ENCODE assay signal across 14 cellular contexts in genomic region chr11:6388747-6389146, GRCh38. TPM values are rescaled to one million over a fixed set of nuclear protein-coding genes. Genes with fewer than 3 reads are reported as not detected.
DNase-seq lines count a peak whose midpoint lies in the region; ATAC-seq, FAIRE-seq and TF ChIP-seq lines count a peak whose summit lies in the region.
"Had no signal": no experiment of that assay in that cellular context is flagged by ENCODE, and none has a peak within 500 bp of the region (broad histone marks: within the 10 kb centered on the region; RNA-seq: fewer than 3 reads in every experiment).

No MANE protein-coding gene starts in this region.

- no peaks in the 10 kb centered on the region for H3K9me3 Mint-ChIP-seq in natural killer cell treated with Interleukin-12 subunit alpha and Interleukin-12 subunit beta and Interleukin-15 and Interleukin-18, amount 100 ng/mL, for 72 hours

- H3K4me1 Mint-ChIP-seq in natural killer cell treated with Interleukin-12 subunit alpha and Interleukin-12 subunit beta and Interleukin-15 and Interleukin-18, amount 100 ng/mL, for 72 hours (ENCODE audit: low read depth in 2 of 2): peaks cover 26 to 28% of the 10 kb centered on the region in 2 donors

- H3K27ac ChIP-seq in right lobe of liver: peak overlapping the region in 2 of 3 donors; percentile 81 to 85
- no peak overlapping the region for H3K27ac ChIP-seq in HepG2 (ENCODE audit: extremely low read length, insufficient read depth, low read length)
- no peak overlapping the region for H3K27ac ChIP-seq in mammary epithelial cell (ENCODE audit: insufficient read depth, low read depth, low read length)
- H3K27ac ChIP-seq: foreskin keratinocyte had no signal

- no peaks in the 10 kb centered on the region for H3K27me3 Mint-ChIP-seq in natural killer cell treated with Interleukin-12 subunit alpha and Interleukin-12 subunit beta and Interleukin-15 and Interleukin-18, amount 100 ng/mL, for 72 hours
- H3K27me3 Mint-ChIP-seq: activated CD8-positive, alpha-beta memory T cell treated with anti-CD3 and anti-CD28 coated beads, Interleukin-2, amount 10 ng/mL, durations not matched to agents 7 days and 5 days had no signal

- BruUV-seq in HepG2 (replicated peaks; lab: Mats Ljungman, UMichigan) (no TSS peak), mammary epithelial cell (replicated peaks; lab: Mats Ljungman, UMichigan) (no TSS peak)

- POLR2A ChIA-PET in HepG2 (lab: Yijun Ruan, JAX): interaction anchor here (1.4 to 2.4 kb wide), 3 partner anchors 30 to 93 kb away, joined by 5 to 18 read pairs (median 5); partner anchors contain the start of genes APBB1, ARFIP2, HPX and TIMM10B

- H3K9me3 ChIP-seq in right lobe of liver (no peaks in the 10 kb centered on the region), HepG2 (ENCODE audit: low read length) (no peaks in the 10 kb centered on the region), mammary epithelial cell (replicated peaks; ENCODE audit: insufficient read depth, low read length) (no peaks in the 10 kb centered on the region)

- H3K36me3 Mint-ChIP-seq in natural killer cell treated with Interleukin-12 subunit alpha and Interleukin-12 subunit beta and Interleukin-15 and Interleukin-18, amount 100 ng/mL, for 72 hours: no peaks in the 10 kb centered on the region

- H3K4me3 ChIP-seq in right lobe of liver (peak overlapping the region in 1 of 3 donors; percentile 79), HepG2 (replicated peaks in 1 of 3; ENCODE audit: insufficient read depth in 1 of 3, low read depth in 2 of 3, low read length in 3 of 3) (no peak overlapping the region), mammary epithelial cell (replicated peaks in 1 of 3; ENCODE audit: insufficient read depth in 1 of 3, low read depth in 2 of 3, low read length in 3 of 3) (no peak overlapping the region)
- H3K4me3 ChIP-seq: lung had no signal

- DNase-seq in right lobe of liver (no peak), HepG2 (ENCODE audit: low spot score) (no peak), mammary epithelial cell (no peak), amniotic stem cell (lab: John Stamatoyannopoulos, UW) (no peak), sciatic nerve (ENCODE audit: low spot score) (no peak)
- DNase-seq in natural killer cell treated with Interleukin-12 subunit alpha and Interleukin-12 subunit beta and Interleukin-15 and Interleukin-18, amount 100 ng/mL, for 72 hours (ENCODE audit: low spot score): no peak
- DNase-seq: activated CD8-positive, alpha-beta memory T cell treated with anti-CD3 and anti-CD28 coated beads, Interleukin-2, amount 10 ng/mL, durations not matched to agents 7 days and 5 days; foreskin keratinocyte; NCI-H1105 treated with DMSO at 0.1 percent for 48 hours; NCI-H748 treated with DMSO at 0.1 percent for 48 hours had no signal

- no peak for FAIRE-seq in HepG2 (lab: Jason Lieb, UNC)
- FAIRE-seq: GM12878 had no signal

- H3K4me1 ChIP-seq in right lobe of liver (peaks cover 0 to 31% (median 12%) of the 10 kb centered on the region in 4 donors), HepG2 (ENCODE audit: insufficient read depth, low read length) (peaks cover 36% of the 10 kb centered on the region), mammary epithelial cell (ENCODE audit: insufficient read depth, low read length) (peaks cover 21% of the 10 kb centered on the region)

- TF ChIP-seq CTCF in right lobe of liver (IDR thresholded peaks at IDR 0.05) (no peak), HepG2 (CRISPR knock-in tag; IDR thresholded peaks at IDR 0.05) (no peak), mammary epithelial cell (conservative IDR thresholded peaks at IDR 0.05 in 1 of 2, IDR thresholded peaks at IDR 0.05 in 1 of 2; ENCODE audit: extremely low read depth in 1 of 2, insufficient read depth in 1 of 2, low read depth in 1 of 2, low read length in 2 of 2) (no peak)

- in situ Hi-C loops in HepG2 (cut with HindIII; ENCODE audit: extremely low pct_ligation_motif_present, low pct_unique_long_range_greater_than_20kb): loop anchor here (10.0 kb wide), 1 partner anchor 116 kb away; no protein-coding TSS in a partner anchor
- in situ Hi-C loops in mammary epithelial cell (cut with MboI; ENCODE audit: low sequenced_read_pairs in 2 of 2): loop anchor here (10.0 kb wide), 2 partner anchors 56 to 116 kb away; partner anchors contain the start of gene HPX (in 1 of the 2)

- H3K36me3 ChIP-seq in right lobe of liver: no peaks in the 10 kb centered on the region
- no peaks in the 10 kb centered on the region for H3K36me3 ChIP-seq in HepG2 (replicated peaks in 1 of 2; ENCODE audit: control insufficient read depth in 1 of 2, insufficient read depth in 2 of 2, low read length in 2 of 2)
- H3K36me3 ChIP-seq in mammary epithelial cell (ENCODE audit: insufficient read depth, low read length): no peaks in the 10 kb centered on the region

- peak overlapping the region; percentile 90 for H3K4me3 Mint-ChIP-seq in natural killer cell treated with Interleukin-12 subunit alpha and Interleukin-12 subunit beta and Interleukin-15 and Interleukin-18, amount 100 ng/mL, for 72 hours

- CTCF ChIA-PET in HepG2 (lab: Yijun Ruan, JAX; ENCODE audit: low intra/inter-chr PET ratio, low total read pairs) (no interaction called here), mammary epithelial cell (lab: Charles Lee; ENCODE audit: low non-redundant PET) (no interaction called here)

- TF ChIP-seq POLR2A in right lobe of liver (IDR thresholded peaks at IDR 0.05) (no peak), HepG2 (IDR thresholded peaks at IDR 0.05; ENCODE audit: insufficient read depth in 1 of 2, low read depth in 2 of 2, low read length in 2 of 2) (no peak)

- H3K27ac Mint-ChIP-seq in natural killer cell treated with Interleukin-12 subunit alpha and Interleukin-12 subunit beta and Interleukin-15 and Interleukin-18, amount 100 ng/mL, for 72 hours: peak overlapping the region; percentile 78 to 92

- TF ChIP-seq EP300 in HepG2 (IDR thresholded peaks at IDR 0.05; ENCODE audit: low read depth in 2 of 2, low read length in 2 of 2) (no peak), HepG2 (CRISPR knock-in tag; IDR thresholded peaks at IDR 0.05; ENCODE audit: borderline replicate concordance) (no peak)

- 100% methylated on average over 1 of the region's 1 CpG for WGBS in right lobe of liver (ENCODE audit: insufficient coverage, low coverage, low lambda C conversion rate, missing lambda C conversion rate)
- 62% methylated on average over 1 of the region's 1 CpG for WGBS in HepG2 (ENCODE audit: low lambda C conversion rate)
- 94% methylated on average over 1 of the region's 1 CpG for WGBS in mammary epithelial cell (ENCODE audit: low coverage, missing lambda C conversion rate)

- no peak overlapping the region for H3K4me2 ChIP-seq in HepG2 (ENCODE audit: low read depth, low read length)
- no peak overlapping the region for H3K4me2 ChIP-seq in mammary epithelial cell (ENCODE audit: insufficient read depth, low read depth, low read length)

- ATAC-seq in right lobe of liver (no peak), HepG2 (no peak), HG03439 (IDR thresholded peaks at IDR 0.05; ENCODE audit: unreplicated experiment) (no peak), GM19035 (IDR thresholded peaks at IDR 0.05; ENCODE audit: unreplicated experiment) (no peak), sciatic nerve (no peak)
- ATAC-seq in natural killer cell treated with Interleukin-12 subunit alpha and Interleukin-12 subunit beta and Interleukin-15 and Interleukin-18, amount 100 ng/mL, for 72 hours: no peak
- ATAC-seq: activated CD8-positive, alpha-beta memory T cell treated with anti-CD3 and anti-CD28 coated beads, Interleukin-2, amount 10 ng/mL, durations not matched to agents 7 days and 5 days; foreskin keratinocyte; GM12878 had no signal

- intact Hi-C loops in right lobe of liver (cut with DNase I) (loop anchor here in 1 of 2 donors (10.0 kb wide), 1 partner anchor 116 kb away; no protein-coding TSS in a partner anchor), HepG2 (cut with micrococcal nuclease; ENCODE audit: unreplicated experiment) (loop anchor here (5.0 to 10.0 kb wide), 2 partner anchors 94 to 296 kb away; partner anchors contain the start of genes ARFIP2, MRPL17 and TIMM10B), mammary epithelial cell (cut with micrococcal nuclease) (no loop called here), sciatic nerve (cut with DNase I) (no loop called here)

- H3K79me2 ChIP-seq in HepG2 (ENCODE audit: insufficient read depth, low read length) (no peaks in the 10 kb centered on the region), mammary epithelial cell (ENCODE audit: insufficient read depth, low read length) (no peaks in the 10 kb centered on the region)

- H4K20me1 ChIP-seq in HepG2 (ENCODE audit: insufficient read depth, low read length): no peaks in the 10 kb centered on the region
- H4K20me1 ChIP-seq in mammary epithelial cell (ENCODE audit: insufficient read depth, low read length): no peaks in the 10 kb centered on the region

- H3K27me3 ChIP-seq in right lobe of liver (no peaks in the 10 kb centered on the region), HepG2 (ENCODE audit: control insufficient read depth in 1 of 2, insufficient read depth in 2 of 2, low read length in 2 of 2) (peaks cover 0 to 1% of the 10 kb centered on the region in 2 experiments; a peak in 4 of 5 replicates), mammary epithelial cell (ENCODE audit: insufficient read depth, low read length) (no peaks in the 10 kb centered on the region)
- H3K27me3 ChIP-seq: foreskin keratinocyte had no signal

- dilution Hi-C loops in mammary epithelial cell (cut with HindIII; ENCODE audit: low sequenced_read_pairs): no loop called here

- H2AFZ ChIP-seq in HepG2 (ENCODE audit: low read length) (no peak overlapping the region), mammary epithelial cell (ENCODE audit: low read depth, low read length) (peak overlapping the region; percentile 90)

- no peak overlapping the region for H3K9ac ChIP-seq in HepG2 (ENCODE audit: insufficient read depth, low read depth, low read length)
- no peak overlapping the region for H3K9ac ChIP-seq in mammary epithelial cell (ENCODE audit: insufficient read depth, low read length)

- TF ChIP-seq RAD21 in HepG2 (CRISPR knock-in tag; IDR thresholded peaks at IDR 0.05): no peak

RNA-seq across cellular contexts. Expression of gene SMPD1, which starts 1.5 kb away (rescaled TPM):
- 10 to 100 TPM; 45.3 to 77.9 (median 57.3) TPM for total RNA-seq in right lobe of liver
- total RNA-seq in HepG2 (2016; rRNA removed; fragmentation: Illumina TruSeq; extraction: Trizol): 5.3 and 8.4 TPM in 2 replicates
- 3.1 and 3.7 TPM in 2 replicates for total RNA-seq in HepG2 (2016; cell fraction: cytosol; rRNA removed; fragmentation: Illumina TruSeq; extraction: Trizol; ENCODE audit: low read depth)
- 3.9 and 9.3 TPM in 2 replicates for total RNA-seq in HepG2 (2016; cell fraction: insoluble cytoplasmic fraction; rRNA removed; fragmentation: Illumina TruSeq; extraction: Trizol)
- total RNA-seq in HepG2 (2016; cell fraction: membrane; rRNA removed; fragmentation: Illumina TruSeq; extraction: Trizol): 7.2 TPM in 2 replicates
- total RNA-seq in HepG2 (2016; cell fraction: nucleus; rRNA removed; fragmentation: Illumina TruSeq; extraction: Trizol): 7.5 and 7.8 TPM in 2 replicates
- 6.3 and 9.2 TPM in 2 replicates for polyA plus RNA-seq in HepG2 (2011; rRNA removed)
- 6.7 and 8.2 TPM in 2 replicates for polyA plus RNA-seq in HepG2 (2011; cell fraction: cytosol; rRNA removed)
- polyA plus RNA-seq in HepG2 (2011; cell fraction: nucleus; rRNA removed): 5.6 and 6.2 TPM in 2 replicates
- polyA plus RNA-seq in HepG2 (2012): 5.3 and 6.5 TPM in 2 replicates
- 3.8 and 4.6 TPM in 2 replicates for polyA plus RNA-seq in HepG2 (2016; cell fraction: cytosol; fragmentation: Illumina TruSeq; extraction: Trizol; ENCODE audit: low read depth)
- polyA plus RNA-seq in HepG2 (2016; cell fraction: insoluble cytoplasmic fraction; fragmentation: Illumina TruSeq; extraction: Trizol; ENCODE audit: low read depth): 4.9 and 6.3 TPM in 2 replicates
- polyA plus RNA-seq in HepG2 (2016; cell fraction: membrane; fragmentation: Illumina TruSeq; extraction: Trizol; ENCODE audit: low read depth): 8.5 and 9.0 TPM in 2 replicates
- polyA plus RNA-seq in HepG2 (2016; cell fraction: nucleus; fragmentation: Illumina TruSeq; extraction: Trizol; ENCODE audit: insufficient read depth, low read depth): 16.3 TPM in 2 replicates
- polyA minus RNA-seq in HepG2 (2011; rRNA and poly(A)+ RNA removed; ENCODE audit: low replicate concordance): 5.4 and 13.1 TPM in 2 replicates
- polyA minus RNA-seq in HepG2 (2011; cell fraction: cytosol; rRNA and poly(A)+ RNA removed): 4.3 and 5.8 TPM in 2 replicates
- polyA minus RNA-seq in HepG2 (2011; cell fraction: nucleus; rRNA and poly(A)+ RNA removed): 1.7 and 2.2 TPM in 2 replicates
- 10 to 100 TPM; 17.0 to 24.1 TPM for total RNA-seq in mammary epithelial cell
- polyA plus RNA-seq in mammary epithelial cell: 15.5 TPM
- polyA minus RNA-seq in mammary epithelial cell: 12.0 TPM
- total RNA-seq in natural killer cell treated with Interleukin-12 subunit alpha and Interleukin-12 subunit beta and Interleukin-15 and Interleukin-18, amount 100 ng/mL, for 72 hours: 10 to 100 TPM; 26.4 to 29.1 TPM
- 32.3 TPM for total RNA-seq in sciatic nerve

RNA-seq across cellular contexts. Expression of gene APBB1, which starts 30.1 kb away (rescaled TPM):
- total RNA-seq in right lobe of liver: 1 to 10 TPM; 3.3 to 5.6 (median 3.8) TPM
- 2.4 and 3.5 TPM in 2 replicates for total RNA-seq in HepG2 (2016; rRNA removed; fragmentation: Illumina TruSeq; extraction: Trizol)
- 1.0 and 1.7 TPM in 2 replicates for total RNA-seq in HepG2 (2016; cell fraction: cytosol; rRNA removed; fragmentation: Illumina TruSeq; extraction: Trizol; ENCODE audit: low read depth)
- 2.1 and 2.8 TPM in 2 replicates for total RNA-seq in HepG2 (2016; cell fraction: insoluble cytoplasmic fraction; rRNA removed; fragmentation: Illumina TruSeq; extraction: Trizol)
- 1.9 and 2.4 TPM in 2 replicates for total RNA-seq in HepG2 (2016; cell fraction: membrane; rRNA removed; fragmentation: Illumina TruSeq; extraction: Trizol)
- 1.5 and 2.5 TPM in 2 replicates for total RNA-seq in HepG2 (2016; cell fraction: nucleus; rRNA removed; fragmentation: Illumina TruSeq; extraction: Trizol)
- 1.7 and 2.4 TPM in 2 replicates for polyA plus RNA-seq in HepG2 (2011; rRNA removed)
- 1.7 and 1.8 TPM in 2 replicates for polyA plus RNA-seq in HepG2 (2011; cell fraction: cytosol; rRNA removed)
- 3.0 and 5.2 TPM in 2 replicates for polyA plus RNA-seq in HepG2 (2011; cell fraction: nucleus; rRNA removed)
- 0.78 and 1.0 TPM in 2 replicates for polyA plus RNA-seq in HepG2 (2012)
- polyA plus RNA-seq in HepG2 (2016; cell fraction: cytosol; fragmentation: Illumina TruSeq; extraction: Trizol; ENCODE audit: low read depth): 1.1 and 1.3 TPM in 2 replicates
- polyA plus RNA-seq in HepG2 (2016; cell fraction: insoluble cytoplasmic fraction; fragmentation: Illumina TruSeq; extraction: Trizol; ENCODE audit: low read depth): 1.9 and 2.0 TPM in 2 replicates
- 1.4 and 1.5 TPM in 2 replicates for polyA plus RNA-seq in HepG2 (2016; cell fraction: membrane; fragmentation: Illumina TruSeq; extraction: Trizol; ENCODE audit: low read depth)
- 2.7 and 3.0 TPM in 2 replicates for polyA plus RNA-seq in HepG2 (2016; cell fraction: nucleus; fragmentation: Illumina TruSeq; extraction: Trizol; ENCODE audit: insufficient read depth, low read depth)
- 0.37 and 2.9 TPM in 2 replicates for polyA minus RNA-seq in HepG2 (2011; rRNA and poly(A)+ RNA removed; ENCODE audit: low replicate concordance)
- 0.44 and 2.0 TPM in 2 replicates for polyA minus RNA-seq in HepG2 (2011; cell fraction: cytosol; rRNA and poly(A)+ RNA removed)
- polyA minus RNA-seq in HepG2 (2011; cell fraction: nucleus; rRNA and poly(A)+ RNA removed): 1.9 and 2.4 TPM in 2 replicates
- 10 to 100 TPM; 16.9 to 22.5 TPM for total RNA-seq in mammary epithelial cell
- polyA plus RNA-seq in mammary epithelial cell: 7.0 TPM
- 3.7 TPM for polyA minus RNA-seq in mammary epithelial cell
- 10 to 100 TPM; 25.5 to 27.5 TPM for total RNA-seq in natural killer cell treated with Interleukin-12 subunit alpha and Interleukin-12 subunit beta and Interleukin-15 and Interleukin-18, amount 100 ng/mL, for 72 hours
- total RNA-seq in sciatic nerve: 65.5 TPM

RNA-seq across cellular contexts. Expression of gene HPX, which starts 52.0 kb away (rescaled TPM):
- 1,000 to 10,000 TPM; 3,555 to 5,250 (median 4,456) TPM for total RNA-seq in right lobe of liver
- 29.6 and 57.4 TPM in 2 replicates for total RNA-seq in HepG2 (2016; rRNA removed; fragmentation: Illumina TruSeq; extraction: Trizol)
- 7.4 and 9.1 TPM in 2 replicates for total RNA-seq in HepG2 (2016; cell fraction: cytosol; rRNA removed; fragmentation: Illumina TruSeq; extraction: Trizol; ENCODE audit: low read depth)
- 28.5 and 59.2 TPM in 2 replicates for total RNA-seq in HepG2 (2016; cell fraction: insoluble cytoplasmic fraction; rRNA removed; fragmentation: Illumina TruSeq; extraction: Trizol)
- total RNA-seq in HepG2 (2016; cell fraction: membrane; rRNA removed; fragmentation: Illumina TruSeq; extraction: Trizol): 9.6 and 11.3 TPM in 2 replicates
- total RNA-seq in HepG2 (2016; cell fraction: nucleus; rRNA removed; fragmentation: Illumina TruSeq; extraction: Trizol): 60.0 and 62.1 TPM in 2 replicates
- 6.2 and 9.2 TPM in 2 replicates for polyA plus RNA-seq in HepG2 (2011; rRNA removed)
- 7.9 and 10.5 TPM in 2 replicates for polyA plus RNA-seq in HepG2 (2011; cell fraction: cytosol; rRNA removed)
- 6.2 and 6.6 TPM in 2 replicates for polyA plus RNA-seq in HepG2 (2011; cell fraction: nucleus; rRNA removed)
- polyA plus RNA-seq in HepG2 (2012): 1.3 and 1.4 TPM in 2 replicates
- 6.7 and 7.9 TPM in 2 replicates for polyA plus RNA-seq in HepG2 (2016; cell fraction: cytosol; fragmentation: Illumina TruSeq; extraction: Trizol; ENCODE audit: low read depth)
- 28.3 and 32.1 TPM in 2 replicates for polyA plus RNA-seq in HepG2 (2016; cell fraction: insoluble cytoplasmic fraction; fragmentation: Illumina TruSeq; extraction: Trizol; ENCODE audit: low read depth)
- 8.6 and 17.5 TPM in 2 replicates for polyA plus RNA-seq in HepG2 (2016; cell fraction: membrane; fragmentation: Illumina TruSeq; extraction: Trizol; ENCODE audit: low read depth)
- polyA plus RNA-seq in HepG2 (2016; cell fraction: nucleus; fragmentation: Illumina TruSeq; extraction: Trizol; ENCODE audit: insufficient read depth, low read depth): 86.2 and 88.6 TPM in 2 replicates
- 0.26 and 20.4 TPM in 2 replicates for polyA minus RNA-seq in HepG2 (2011; rRNA and poly(A)+ RNA removed; ENCODE audit: low replicate concordance)
- polyA minus RNA-seq in HepG2 (2011; cell fraction: cytosol; rRNA and poly(A)+ RNA removed): 3.1 and 4.2 TPM in 2 replicates
- polyA minus RNA-seq in HepG2 (2011; cell fraction: nucleus; rRNA and poly(A)+ RNA removed): 4.1 and 4.5 TPM in 2 replicates
- total RNA-seq in mammary epithelial cell: 1 to 10 TPM in 1 of 2 donors, under 1 TPM in 1; 0.83 to 2.0 TPM
- 0.53 TPM for polyA plus RNA-seq in mammary epithelial cell
- polyA minus RNA-seq in mammary epithelial cell: not detected
- under 1 TPM; 0.76 to 0.92 TPM for total RNA-seq in natural killer cell treated with Interleukin-12 subunit alpha and Interleukin-12 subunit beta and Interleukin-15 and Interleukin-18, amount 100 ng/mL, for 72 hours
- 2.8 TPM for total RNA-seq in sciatic nerve

Comparison
In these comparisons a context has a peak if more than half of its experiments do, and no peak if none do; other contexts are left out.
1. H3K27ac ChIP-seq: peak in right lobe of liver (2 of 3); none in HepG2 (single experiment) and mammary epithelial cell (single experiment).
2. RNA of gene HPX, which starts 52.0 kb away (total RNA-seq): 3,555 to 5,250 TPM in right lobe of liver; 7.4 to 62.1 TPM in HepG2, 2.8 TPM in sciatic nerve (single experiment), 0.83 to 2.0 TPM in mammary epithelial cell and 0.76 to 0.92 TPM in natural killer cell treated with Interleukin-12 subunit alpha and Interleukin-12 subunit beta and Interleukin-15 and Interleukin-18, amount 100 ng/mL, for 72 hours; every median in the first group is over 10 times any median in the second.